ENCODE assay signal across 8 cellular contexts in the genomic region with DNA sequence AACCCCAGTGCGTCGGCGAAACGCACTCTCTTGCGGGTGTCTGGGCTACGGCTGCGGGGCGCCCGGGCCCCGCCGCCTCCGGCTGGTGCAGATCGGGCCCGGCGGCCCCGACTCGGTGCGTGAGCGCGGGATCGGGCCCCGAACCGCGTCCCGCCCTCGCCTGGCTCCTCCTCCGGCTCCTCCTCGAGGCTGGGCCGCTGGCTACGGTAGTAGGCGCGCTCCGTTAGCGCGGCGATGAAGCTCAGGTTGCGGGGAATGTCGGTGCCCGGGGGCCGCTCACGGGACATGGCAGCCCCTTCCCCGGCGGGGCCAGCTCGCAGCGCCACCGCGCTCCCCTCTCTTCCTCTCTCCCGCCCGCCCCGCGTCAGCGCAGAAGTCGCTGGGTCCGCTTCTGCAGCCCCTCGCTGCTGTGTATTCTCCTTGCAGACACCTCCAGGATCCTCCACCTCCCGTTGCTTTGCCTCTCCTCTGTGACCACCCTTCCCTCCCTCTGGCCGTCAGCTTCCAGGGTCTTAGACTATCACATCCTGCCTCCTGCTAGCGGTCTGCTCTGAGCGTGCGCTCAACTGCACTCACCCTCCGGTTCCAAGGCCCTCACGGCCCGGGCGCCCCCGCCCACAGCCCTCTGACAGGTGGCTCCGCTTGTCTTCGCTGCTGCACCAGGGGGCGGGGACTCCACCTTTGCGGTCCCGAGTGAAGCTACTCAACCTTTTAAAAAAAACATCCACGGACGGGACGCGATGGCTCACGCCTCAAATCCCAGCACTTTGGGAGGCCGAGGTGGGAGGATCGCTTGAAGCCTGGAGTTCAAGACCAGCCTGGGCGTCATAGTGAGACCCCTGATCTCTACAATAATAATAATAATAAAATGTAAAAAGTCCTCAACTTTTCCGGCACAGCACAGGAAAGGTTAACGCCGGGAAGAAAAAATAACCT. TPM values are rescaled to one million over a fixed set of nuclear protein-coding genes. Genes with fewer than 3 reads are reported as not detected.
DNase-seq lines count a peak whose midpoint lies in the region; FAIRE-seq and TF ChIP-seq lines count a peak whose summit lies in the region.

A gene with protein sequence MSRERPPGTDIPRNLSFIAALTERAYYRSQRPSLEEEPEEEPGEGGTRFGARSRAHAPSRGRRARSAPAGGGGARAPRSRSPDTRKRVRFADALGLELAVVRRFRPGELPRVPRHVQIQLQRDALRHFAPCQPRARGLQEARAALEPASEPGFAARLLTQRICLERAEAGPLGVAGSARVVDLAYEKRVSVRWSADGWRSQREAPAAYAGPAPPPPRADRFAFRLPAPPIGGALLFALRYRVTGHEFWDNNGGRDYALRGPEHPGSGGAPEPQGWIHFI (minus strand): TSS at position 570 of the 936 bp plus-strand sequence. CDS start 283 bp downstream, at position 287.

- CTCF ChIA-PET in activated naive CD4-positive, alpha-beta T cell treated with anti-CD3 and anti-CD28 coated beads, Interleukin-2, amount 10 ng/mL, durations not matched to agents 7 days and 5 days (lab: Charles Lee): interaction anchor here (0.6 to 3.5 kb wide), 4 partner anchors 16 to 258 kb away, joined by 3 to 32 read pairs (median 4); partner anchors contain the start of genes HOMEZ and PABPN1

- peak within 1 kb of the TSS; percentile 88 for H4K8ac ChIP-seq in trophoblast cell (ENCODE audit: low read depth, low read length)

- no peak for TF ChIP-seq EP300 in transverse colon (IDR thresholded peaks at IDR 0.05; ENCODE audit: low read depth)

- H2BK120ac ChIP-seq in trophoblast cell (ENCODE audit: insufficient read depth, low read length, poor library complexity): peak within 1 kb of the TSS; percentile 52

- in situ Hi-C loops in transverse colon (cut with MboI; ENCODE audit: low pct_ligation_motif_present in 1 of 4, low pct_unique_long_range_greater_than_20kb in 1 of 4, low sequenced_read_pairs in 3 of 4): no loop called here

- H3K27me3 ChIP-seq in MM.1S (replicated peaks; ENCODE audit: insufficient read depth, low read length) (no peaks in the 10 kb centered on the region), cardiac muscle cell (no peaks in the 10 kb centered on the region), trophoblast cell (ENCODE audit: insufficient read depth, low read length) (no peaks in the 10 kb centered on the region), transverse colon (no peaks in the 10 kb centered on the region)

- no peaks in the 10 kb centered on the region for H3K9me3 Mint-ChIP-seq in activated naive CD4-positive, alpha-beta T cell treated with anti-CD3 and anti-CD28 coated beads, Interleukin-2, amount 10 ng/mL, durations not matched to agents 7 days and 5 days

- H4K20me1 ChIP-seq in MM.1S (ENCODE audit: insufficient read depth, low read length): no peaks in the 10 kb centered on the region

- peaks cover 19% of the 10 kb centered on the region for H3K36me3 Mint-ChIP-seq in activated naive CD4-positive, alpha-beta T cell treated with anti-CD3 and anti-CD28 coated beads, Interleukin-2, amount 10 ng/mL, durations not matched to agents 7 days and 5 days

- H2AK5ac ChIP-seq in trophoblast cell (ENCODE audit: low read length): peak within 1 kb of the TSS; percentile 35

- H2AFZ ChIP-seq in MM.1S (ENCODE audit: low read length) (peak within 1 kb of the TSS; percentile 65), trophoblast cell (ENCODE audit: insufficient read depth, low read length, poor library complexity) (peak within 1 kb of the TSS; percentile 95)

- H3K9me2 ChIP-seq in MM.1S (replicated peaks; ENCODE audit: insufficient read depth, low read length): no peaks in the 10 kb centered on the region

- H3K4me1 ChIP-seq in MM.1S (ENCODE audit: low read length) (no peaks in the 10 kb centered on the region), cardiac muscle cell (ENCODE audit: low read depth) (peaks cover 24% of the 10 kb centered on the region), trophoblast cell (ENCODE audit: control insufficient read depth in 1 of 2, insufficient read depth in 2 of 2, low read length in 2 of 2) (peaks cover 2 to 10% of the 10 kb centered on the region in 2 experiments), transverse colon (peaks cover 18 to 44% (median 34%) of the 10 kb centered on the region in 4 donors)

- H3K79me1 ChIP-seq in trophoblast cell (ENCODE audit: low read length): peaks cover 23% of the 10 kb centered on the region

- H3K4me3 ChIP-seq in MM.1S (ENCODE audit: low read length) (peak within 1 kb of the TSS; percentile 76), cardiac muscle cell (peak within 1 kb of the TSS; percentile 44), trophoblast cell (ENCODE audit: low read depth, low read length) (peak within 1 kb of the TSS; percentile 76), transverse colon (peak within 1 kb of the TSS; percentile 55 to 87 (median 75))

- TF ChIP-seq CTCF in MM.1S (IDR thresholded peaks at IDR 0.05; ENCODE audit: low read length) (no peak), cardiac muscle cell (IDR thresholded peaks at IDR 0.05; ENCODE audit: low read depth, low read length) (no peak), transverse colon (IDR thresholded peaks at IDR 0.05) (no peak)

- peaks cover 39% of the 10 kb centered on the region for H3K4me1 Mint-ChIP-seq in activated naive CD4-positive, alpha-beta T cell treated with anti-CD3 and anti-CD28 coated beads, Interleukin-2, amount 10 ng/mL, durations not matched to agents 7 days and 5 days

- FAIRE-seq in H54 (lab: Jason Lieb, UNC): no peak

- peak within 1 kb of the TSS; percentile 72 for H3K4ac ChIP-seq in trophoblast cell (ENCODE audit: low read depth, low read length)

- peak within 1 kb of the TSS; percentile 100 for H3K27ac Mint-ChIP-seq in activated naive CD4-positive, alpha-beta T cell treated with anti-CD3 and anti-CD28 coated beads, Interleukin-2, amount 10 ng/mL, durations not matched to agents 7 days and 5 days

- H4K12ac ChIP-seq in trophoblast cell (ENCODE audit: low read depth, low read length): peak within 1 kb of the TSS; percentile 92

- peaks cover 5% of the 10 kb centered on the region; the same call in 1 of the 2 replicates for H3K79me2 ChIP-seq in MM.1S (ENCODE audit: low read length)
- H3K79me2 ChIP-seq in trophoblast cell (ENCODE audit: control insufficient read depth, insufficient read depth, low read length, poor library complexity): peaks cover 18% of the 10 kb centered on the region

- peak within 1 kb of the TSS; percentile 36 for H2BK5ac ChIP-seq in trophoblast cell (ENCODE audit: low read depth, low read length, poor library complexity)

- H3K9ac ChIP-seq in MM.1S (ENCODE audit: low read length): peak within 1 kb of the TSS; percentile 91
- H3K9ac ChIP-seq in trophoblast cell (ENCODE audit: low read length): peak within 1 kb of the TSS; percentile 24

- TF ChIP-seq POLR2A in H54 (IDR thresholded peaks at IDR 0.05; ENCODE audit: low read depth, low read length) (peak; percentile 17; the same call in 1 of the 2 replicates), transverse colon (IDR thresholded peaks at IDR 0.05) (peak; percentile 63)

- H3K18ac ChIP-seq in trophoblast cell (ENCODE audit: low read length): peak within 1 kb of the TSS; percentile 80

- peak within 1 kb of the TSS; percentile 87 for H3K4me2 ChIP-seq in MM.1S (ENCODE audit: low read depth, low read length)
- H3K4me2 ChIP-seq in trophoblast cell (ENCODE audit: low read length): peak within 1 kb of the TSS; percentile 86

- H3K27ac ChIP-seq in MM.1S (ENCODE audit: low read length) (peak within 1 kb of the TSS; percentile 91), cardiac muscle cell (peak within 1 kb of the TSS; percentile 79), trophoblast cell (ENCODE audit: low read depth, low read length) (peak within 1 kb of the TSS; percentile 72), transverse colon (peak within 1 kb of the TSS; percentile 99 to 100 (median 99))

- peak within 1 kb of the TSS; percentile 90 for H3K14ac ChIP-seq in trophoblast cell (ENCODE audit: low read length)

- peak within 1 kb of the TSS; percentile 75 for H4K91ac ChIP-seq in trophoblast cell (ENCODE audit: low read depth, low read length)

- H3K4me3 Mint-ChIP-seq in activated naive CD4-positive, alpha-beta T cell treated with anti-CD3 and anti-CD28 coated beads, Interleukin-2, amount 10 ng/mL, durations not matched to agents 7 days and 5 days: peak within 1 kb of the TSS; percentile 97

- peak within 1 kb of the TSS; percentile 15 for H2BK12ac ChIP-seq in trophoblast cell (ENCODE audit: low read length)

- no peaks in the 10 kb centered on the region for H3K9me3 ChIP-seq in MM.1S (replicated peaks; ENCODE audit: insufficient read depth, low read length)
- no peaks in the 10 kb centered on the region for H3K9me3 ChIP-seq in cardiac muscle cell (ENCODE audit: low read depth)
- H3K9me3 ChIP-seq in trophoblast cell (ENCODE audit: insufficient read depth, low read depth, low read length): no peaks in the 10 kb centered on the region
- no peaks in the 10 kb centered on the region for H3K9me3 ChIP-seq in transverse colon

- no peak within 1 kb of the TSS for H3K23ac ChIP-seq in trophoblast cell (ENCODE audit: low read length)

- peaks cover 38% of the 10 kb centered on the region for H3K27me3 Mint-ChIP-seq in activated naive CD4-positive, alpha-beta T cell treated with anti-CD3 and anti-CD28 coated beads, Interleukin-2, amount 10 ng/mL, durations not matched to agents 7 days and 5 days

- DNase-seq in EH (ENCODE audit: low read depth): peak; percentile 62
- DNase-seq in H54 (ENCODE audit: insufficient read length, low spot score): peak; percentile 30
- DNase-seq in MM.1S: peak; percentile 84
- DNase-seq in SK-N-DZ (ENCODE audit: low spot score): peak; percentile 85
- DNase-seq in activated naive CD4-positive, alpha-beta T cell treated with anti-CD3 and anti-CD28 coated beads, Interleukin-2, amount 10 ng/mL, durations not matched to agents 7 days and 5 days: peak; percentile 95
- DNase-seq in cardiac muscle cell (ENCODE audit: low read depth in 1 of 2, low spot score in 1 of 2): peak; percentile 62 to 86
- DNase-seq in trophoblast cell: peak; percentile 62 to 73
- DNase-seq in transverse colon: peak; percentile 88

- peaks cover 8% of the 10 kb centered on the region for H3F3A ChIP-seq in MM.1S (ENCODE audit: insufficient read depth, low read length)

- no CpG with 5 or more reads among the region's 81 CpGs for WGBS in trophoblast cell (ENCODE audit: extremely low coverage, insufficient coverage, insufficient read length)
- WGBS in transverse colon (ENCODE audit: low coverage in 1 of 2), 2 donors: 1 to 3% methylated on average over 14 to 68 of the region's 81 CpGs

- intact Hi-C loops in transverse colon (cut with DNase I; ENCODE audit: low total_unique reads): no loop called here

- H3K36me3 ChIP-seq in MM.1S (replicated peaks; ENCODE audit: insufficient read depth, low read length): no peaks in the 10 kb centered on the region
- H3K36me3 ChIP-seq in cardiac muscle cell: peaks cover 11% of the 10 kb centered on the region
- peaks cover 0 to 3% of the 10 kb centered on the region in 2 experiments for H3K36me3 ChIP-seq in trophoblast cell (ENCODE audit: control insufficient read depth in 1 of 2, insufficient read depth in 2 of 2, low read length in 2 of 2)
- H3K36me3 ChIP-seq in transverse colon: no peaks in the 10 kb centered on the region

RNA-seq across cellular contexts. Expression of the gene that starts here (rescaled TPM):
- 6.0 and 9.3 TPM in 2 replicates for polyA plus RNA-seq in SK-N-DZ (2014; cell fraction: cytosol; rRNA removed)
- polyA plus RNA-seq in SK-N-DZ (2014; cell fraction: nucleus; rRNA removed): 17.1 and 21.5 TPM in 2 replicates
- total RNA-seq in cardiac muscle cell (15.5 and 16.9 TPM in 2 replicates), transverse colon (10 to 100 TPM in 3 of 4 donors, 1 to 10 TPM in 1; 9.1 to 13.9 (median 11.0) TPM)
- polyA plus RNA-seq in cardiac muscle cell: 14.2 and 17.9 TPM in 2 replicates
- 3.7 and 3.8 TPM in 2 replicates for polyA plus RNA-seq in trophoblast cell (2013)

Comparison
In these comparisons a context has a peak if more than half of its experiments do, and no peak if none do; other contexts are left out.
1. Peak in every context shown above with its lines: DNase-seq, H3K4me3 ChIP-seq and H3K27ac ChIP-seq.
2. DNase-seq: peak in every context shown above with its lines; median percentile 95 in activated naive CD4-positive, alpha-beta T cell treated with anti-CD3 and anti-CD28 coated beads, Interleukin-2, amount 10 ng/mL, durations not matched to agents 7 days and 5 days; 88 in transverse colon; 85 in SK-N-DZ; 84 in MM.1S; 74 in cardiac muscle cell; 68 in trophoblast cell; 62 in EH; 30 in H54.